41 cellular contexts compared by ENCODE assay signal in genomic region chr20:38349856-38350255, GRCh38. TPM values are rescaled to one million over a fixed set of nuclear protein-coding genes. Genes with fewer than 3 reads are reported as not detected.
"Had no signal": no experiment of that assay in that cellular context is flagged by ENCODE, and none has a peak within 500 bp of the region (broad histone marks: within the 10 kb centered on the region; RNA-seq: fewer than 3 reads in every experiment).

No MANE protein-coding gene starts in this region.

- H3K27ac Mint-ChIP-seq: activated naive CD4-positive, alpha-beta T cell treated with anti-CD3 and anti-CD28 coated beads for 36 hours; activated naive CD4-positive, alpha-beta T cell treated with anti-CD3 and anti-CD28 coated beads, Interleukin-2, amount 10 ng/mL, durations not matched to agents 7 days and 5 days; activated naive CD4-positive, alpha-beta T cell treated with anti-CD3 and anti-CD28 coated beads, Interleukin-2, amount 50 U/mL, for 24 hours; activated naive CD4-positive, alpha-beta T cell treated with anti-CD3 and anti-CD28 coated beads, Interleukin-2, amount 50 U/mL, for 72 hours; activated naive CD8-positive, alpha-beta T cell; activated naive CD8-positive, alpha-beta T cell treated with anti-CD3 and anti-CD28 coated beads for 36 hours; activated naive CD8-positive, alpha-beta T cell treated with anti-CD3 and anti-CD28 coated beads, Interleukin-2, amount 10 ng/mL, durations not matched to agents 7 days and 5 days; activated naive CD8-positive, alpha-beta T cell treated with anti-CD3 and anti-CD28 coated beads, Interleukin-2, amount 50 U/mL, for 24 hours; activated T-cell treated with anti-CD3 and anti-CD28 coated beads, Interleukin-2, amount 50 U/mL, for 24 hours; activated T-cell treated with anti-CD3 and anti-CD28 coated beads, Interleukin-2, amount 50 U/mL, for 72 hours; activated T-helper 1 cell treated with anti-CD3 and anti-CD28 coated beads, Interleukin-12 subunit alpha, Interleukin-12 subunit beta, Interleukin-2, Interleukin-4 antibody, amounts not matched to agents 30 ng/mL and 10 ng/mL and 1 ng/mL, durations not matched to agents 14 hours and 24 hours and 36 hours; activated T-helper 17 cell treated with anti-CD3 and anti-CD28 coated beads, Interleukin-2, amount 50 U/mL, for 72 hours; activated T-helper 2 cell treated with anti-CD3 and anti-CD28 coated beads, Interferon-gamma antibody, Interleukin-2, Interleukin-4, amounts not matched to agents 10 μg/mL and 5 μg/mL and 100 μg/mL, durations not matched to agents 14 hours and 24 hours and 36 hours; brain had no signal

- H3K27me3 Mint-ChIP-seq: activated naive CD4-positive, alpha-beta T cell treated with anti-CD3 and anti-CD28 coated beads, Interleukin-2, amount 50 U/mL, for 24 hours; activated naive CD8-positive, alpha-beta T cell; activated naive CD8-positive, alpha-beta T cell treated with anti-CD3 and anti-CD28 coated beads, Interleukin-2, amount 50 U/mL, for 24 hours; activated T-helper 17 cell treated with anti-CD3 and anti-CD28 coated beads, Interleukin-2, amount 50 U/mL, for 72 hours had no signal

- H3K9me3 Mint-ChIP-seq: activated naive CD4-positive, alpha-beta T cell treated with anti-CD3 and anti-CD28 coated beads for 36 hours; activated naive CD4-positive, alpha-beta T cell treated with anti-CD3 and anti-CD28 coated beads, Interleukin-2, amount 10 ng/mL, durations not matched to agents 7 days and 5 days; activated naive CD4-positive, alpha-beta T cell treated with anti-CD3 and anti-CD28 coated beads, Interleukin-2, amount 50 U/mL, for 24 hours; activated naive CD4-positive, alpha-beta T cell treated with anti-CD3 and anti-CD28 coated beads, Interleukin-2, amount 50 U/mL, for 72 hours; activated naive CD8-positive, alpha-beta T cell treated with anti-CD3 and anti-CD28 coated beads for 36 hours; activated naive CD8-positive, alpha-beta T cell treated with anti-CD3 and anti-CD28 coated beads, Interleukin-2, amount 10 ng/mL, durations not matched to agents 7 days and 5 days; activated naive CD8-positive, alpha-beta T cell treated with anti-CD3 and anti-CD28 coated beads, Interleukin-2, amount 50 U/mL, for 24 hours; activated T-cell treated with anti-CD3 and anti-CD28 coated beads, Interleukin-2, amount 50 U/mL, for 24 hours; activated T-cell treated with anti-CD3 and anti-CD28 coated beads, Interleukin-2, amount 50 U/mL, for 4 hours; activated T-cell treated with anti-CD3 and anti-CD28 coated beads, Interleukin-2, amount 50 U/mL, for 72 hours; activated T-helper 1 cell treated with anti-CD3 and anti-CD28 coated beads, Interleukin-12 subunit alpha, Interleukin-12 subunit beta, Interleukin-2, Interleukin-4 antibody, amounts not matched to agents 30 ng/mL and 10 ng/mL and 1 ng/mL, durations not matched to agents 14 hours and 24 hours and 36 hours; activated T-helper 17 cell treated with anti-CD3 and anti-CD28 coated beads, Interleukin-2, amount 50 U/mL, for 72 hours; activated T-helper 2 cell treated with anti-CD3 and anti-CD28 coated beads, Interferon-gamma antibody, Interleukin-2, Interleukin-4, amounts not matched to agents 10 μg/mL and 5 μg/mL and 100 μg/mL, durations not matched to agents 14 hours and 24 hours and 36 hours; central memory CD8-positive, alpha-beta T cell had no signal

- H3K9me3 ChIP-seq: adrenal gland, ascending aorta, body of pancreas, breast epithelium had no signal

- H3K4me3 Mint-ChIP-seq: activated naive CD4-positive, alpha-beta T cell treated with anti-CD3 and anti-CD28 coated beads for 36 hours; activated naive CD4-positive, alpha-beta T cell treated with anti-CD3 and anti-CD28 coated beads, Interleukin-2, amount 10 ng/mL, durations not matched to agents 7 days and 5 days; activated naive CD4-positive, alpha-beta T cell treated with anti-CD3 and anti-CD28 coated beads, Interleukin-2, amount 50 U/mL, for 24 hours; activated naive CD8-positive, alpha-beta T cell; activated naive CD8-positive, alpha-beta T cell treated with anti-CD3 and anti-CD28 coated beads for 36 hours; activated naive CD8-positive, alpha-beta T cell treated with anti-CD3 and anti-CD28 coated beads, Interleukin-2, amount 10 ng/mL, durations not matched to agents 7 days and 5 days; activated naive CD8-positive, alpha-beta T cell treated with anti-CD3 and anti-CD28 coated beads, Interleukin-2, amount 50 U/mL, for 24 hours; activated T-cell treated with anti-CD3 and anti-CD28 coated beads, Interleukin-2, amount 50 U/mL, for 24 hours; activated T-cell treated with anti-CD3 and anti-CD28 coated beads, Interleukin-2, amount 50 U/mL, for 4 hours; activated T-cell treated with anti-CD3 and anti-CD28 coated beads, Interleukin-2, amount 50 U/mL, for 72 hours; activated T-helper 1 cell treated with anti-CD3 and anti-CD28 coated beads, Interleukin-12 subunit alpha, Interleukin-12 subunit beta, Interleukin-2, Interleukin-4 antibody, amounts not matched to agents 30 ng/mL and 10 ng/mL and 1 ng/mL, durations not matched to agents 14 hours and 24 hours and 36 hours; activated T-helper 17 cell treated with anti-CD3 and anti-CD28 coated beads, Interleukin-2, amount 50 U/mL, for 72 hours; brain; central memory CD8-positive, alpha-beta T cell had no signal

- H3K4me1 ChIP-seq: adrenal gland, ascending aorta, body of pancreas, breast epithelium had no signal

- FAIRE-seq: astrocyte, bronchial epithelial cell had no signal

- H3K4me3 ChIP-seq: adrenal gland, ascending aorta, body of pancreas, breast epithelium, cardiac muscle cell had no signal

- H3K4me1 Mint-ChIP-seq: activated naive CD4-positive, alpha-beta T cell treated with anti-CD3 and anti-CD28 coated beads, Interleukin-2, amount 10 ng/mL, durations not matched to agents 7 days and 5 days; activated naive CD4-positive, alpha-beta T cell treated with anti-CD3 and anti-CD28 coated beads, Interleukin-2, amount 50 U/mL, for 24 hours; activated naive CD8-positive, alpha-beta T cell treated with anti-CD3 and anti-CD28 coated beads for 36 hours; activated naive CD8-positive, alpha-beta T cell treated with anti-CD3 and anti-CD28 coated beads, Interleukin-2, amount 10 ng/mL, durations not matched to agents 7 days and 5 days; activated naive CD8-positive, alpha-beta T cell treated with anti-CD3 and anti-CD28 coated beads, Interleukin-2, amount 50 U/mL, for 24 hours; activated T-helper 17 cell treated with anti-CD3 and anti-CD28 coated beads, Interleukin-2, amount 50 U/mL, for 72 hours; central memory CD8-positive, alpha-beta T cell had no signal

- H3K36me3 ChIP-seq: adrenal gland, ascending aorta, brain microvascular endothelial cell, breast epithelium, cardiac muscle cell had no signal

- H3K27ac ChIP-seq: body of pancreas, brain microvascular endothelial cell, breast epithelium, cardiac muscle cell had no signal

- H3K27me3 ChIP-seq: adrenal gland, ascending aorta, body of pancreas, breast epithelium, cardiac muscle cell had no signal

- ATAC-seq: activated naive CD4-positive, alpha-beta T cell treated with anti-CD3 and anti-CD28 coated beads, Interleukin-2, amount 50 U/mL, for 72 hours; activated naive CD8-positive, alpha-beta T cell treated with anti-CD3 and anti-CD28 coated beads, Interleukin-2, amount 50 U/mL, for 24 hours; activated T-cell treated with anti-CD3 and anti-CD28 coated beads, Interleukin-2, amount 50 U/mL, for 4 hours; activated T-cell treated with anti-CD3 and anti-CD28 coated beads, Interleukin-2, amount 50 U/mL, for 72 hours; activated T-helper 17 cell treated with anti-CD3 and anti-CD28 coated beads, Interleukin-2, amount 50 U/mL, for 72 hours; body of pancreas had no signal

- DNase-seq: activated effector memory CD4-positive, alpha-beta T cell treated with anti-CD3 and anti-CD28 coated beads, Interleukin-2, amount 50 U/mL, for 16 hours; activated effector memory CD4-positive, alpha-beta T cell treated with Interleukin-2 at 50 U/mL for 16 hours; activated gamma-delta T cell; activated gamma-delta T cell treated with Interleukin-2 at 50 U/mL for 16 hours; activated naive CD4-positive, alpha-beta T cell; activated naive CD4-positive, alpha-beta T cell treated with anti-CD3 and anti-CD28 coated beads for 36 hours; activated naive CD4-positive, alpha-beta T cell treated with anti-CD3 and anti-CD28 coated beads, Interleukin-2, amount 10 ng/mL, durations not matched to agents 7 days and 5 days; activated naive CD4-positive, alpha-beta T cell treated with anti-CD3 and anti-CD28 coated beads, Interleukin-2, amount 50 U/mL, for 16 hours; activated naive CD4-positive, alpha-beta T cell treated with Interleukin-2 at 50 U/mL for 16 hours; activated naive CD8-positive, alpha-beta T cell treated with anti-CD3 and anti-CD28 coated beads for 36 hours; activated naive CD8-positive, alpha-beta T cell treated with anti-CD3 and anti-CD28 coated beads, Interleukin-2, amount 10 ng/mL, durations not matched to agents 7 days and 5 days; activated naive CD8-positive, alpha-beta T cell treated with anti-CD3 and anti-CD28 coated beads, Interleukin-2, amount 50 U/mL, for 24 hours; activated T-cell treated with anti-CD3 and anti-CD28 coated beads for 4 hours; activated T-cell treated with anti-CD3 and anti-CD28 coated beads, Interleukin-2, amount 50 U/mL, for 1 hour; activated T-cell treated with anti-CD3 and anti-CD28 coated beads, Interleukin-2, amount 50 U/mL, for 24 hours; activated T-cell treated with anti-CD3 and anti-CD28 coated beads, Interleukin-2, amount 50 U/mL, for 4 hours; activated T-cell treated with anti-CD3 and anti-CD28 coated beads, Interleukin-2, amount 50 U/mL, for 48 hours; activated T-cell treated with anti-CD3 and anti-CD28 coated beads, Interleukin-2, amount 50 U/mL, for 72 hours; adrenal gland; amniotic stem cell; amygdala; anterior cingulate cortex; aorta; body of pancreas; brain microvascular endothelial cell; caudate nucleus; central memory CD4-positive, alpha-beta T cell; cerebellar nuclear complex had no signal

- H3K36me3 Mint-ChIP-seq: activated naive CD4-positive, alpha-beta T cell treated with anti-CD3 and anti-CD28 coated beads, Interleukin-2, amount 10 ng/mL, durations not matched to agents 7 days and 5 days; activated naive CD4-positive, alpha-beta T cell treated with anti-CD3 and anti-CD28 coated beads, Interleukin-2, amount 50 U/mL, for 24 hours; activated naive CD4-positive, alpha-beta T cell treated with anti-CD3 and anti-CD28 coated beads, Interleukin-2, amount 50 U/mL, for 72 hours; activated naive CD8-positive, alpha-beta T cell; activated naive CD8-positive, alpha-beta T cell treated with anti-CD3 and anti-CD28 coated beads for 36 hours; activated naive CD8-positive, alpha-beta T cell treated with anti-CD3 and anti-CD28 coated beads, Interleukin-2, amount 10 ng/mL, durations not matched to agents 7 days and 5 days; brain had no signal

RNA-seq across cellular contexts. Expression of gene LBP, which starts 3.6 kb away (rescaled TPM):
- total RNA-seq: activated naive CD4-positive, alpha-beta T cell treated with anti-CD3 and anti-CD28 coated beads for 36 hours; activated naive CD4-positive, alpha-beta T cell treated with anti-CD3 and anti-CD28 coated beads, Interleukin-2, amount 50 U/mL, for 72 hours; activated naive CD8-positive, alpha-beta T cell treated with anti-CD3 and anti-CD28 coated beads for 36 hours; activated naive CD8-positive, alpha-beta T cell treated with anti-CD3 and anti-CD28 coated beads, Interleukin-2, amount 10 ng/mL, durations not matched to agents 7 days and 5 days; activated T-cell treated with anti-CD3 and anti-CD28 coated beads, Interleukin-2, amount 50 U/mL, for 72 hours; activated T-helper 1 cell treated with anti-CD3 and anti-CD28 coated beads, Interleukin-12 subunit alpha, Interleukin-12 subunit beta, Interleukin-2, Interleukin-4 antibody, amounts not matched to agents 30 ng/mL and 10 ng/mL and 1 ng/mL, durations not matched to agents 14 hours and 24 hours and 36 hours; activated T-helper 17 cell treated with anti-CD3 and anti-CD28 coated beads, Interleukin-2, amount 50 U/mL, for 72 hours; activated T-helper 2 cell treated with anti-CD3 and anti-CD28 coated beads, Interferon-gamma antibody, Interleukin-2, Interleukin-4, amounts not matched to agents 10 μg/mL and 5 μg/mL and 100 μg/mL, durations not matched to agents 14 hours and 24 hours and 36 hours; astrocyte; bronchial epithelial cell; cardiac muscle cell had no signal
- polyA plus RNA-seq: cardiac muscle cell had no signal

RNA-seq across cellular contexts. Expression of gene BPI, which starts 45.9 kb away (rescaled TPM):
- total RNA-seq: activated naive CD4-positive, alpha-beta T cell treated with anti-CD3 and anti-CD28 coated beads for 36 hours; activated naive CD4-positive, alpha-beta T cell treated with anti-CD3 and anti-CD28 coated beads, Interleukin-2, amount 50 U/mL, for 72 hours; activated naive CD8-positive, alpha-beta T cell treated with anti-CD3 and anti-CD28 coated beads for 36 hours; activated naive CD8-positive, alpha-beta T cell treated with anti-CD3 and anti-CD28 coated beads, Interleukin-2, amount 10 ng/mL, durations not matched to agents 7 days and 5 days; activated T-cell treated with anti-CD3 and anti-CD28 coated beads, Interleukin-2, amount 50 U/mL, for 4 hours; activated T-cell treated with anti-CD3 and anti-CD28 coated beads, Interleukin-2, amount 50 U/mL, for 72 hours; activated T-helper 1 cell treated with anti-CD3 and anti-CD28 coated beads, Interleukin-12 subunit alpha, Interleukin-12 subunit beta, Interleukin-2, Interleukin-4 antibody, amounts not matched to agents 30 ng/mL and 10 ng/mL and 1 ng/mL, durations not matched to agents 14 hours and 24 hours and 36 hours; activated T-helper 17 cell treated with anti-CD3 and anti-CD28 coated beads, Interleukin-2, amount 50 U/mL, for 72 hours; activated T-helper 2 cell treated with anti-CD3 and anti-CD28 coated beads, Interferon-gamma antibody, Interleukin-2, Interleukin-4, amounts not matched to agents 10 μg/mL and 5 μg/mL and 100 μg/mL, durations not matched to agents 14 hours and 24 hours and 36 hours; ascending aorta; astrocyte; body of pancreas; bronchial epithelial cell; cardiac muscle cell had no signal
- polyA plus RNA-seq: cardiac muscle cell had no signal
